In genomic region chr7:103902917-103903316, GRCh38 we compare ENCODE assay signal across 21 cellular contexts.
DNase-seq lines count a peak whose midpoint lies in the region; ATAC-seq, FAIRE-seq and TF ChIP-seq lines count a peak whose summit lies in the region.
"Had no signal": no experiment of that assay in that cellular context is flagged by ENCODE, and none has a peak within 500 bp of the region (broad histone marks: within the 10 kb centered on the region; RNA-seq: fewer than 3 reads in every experiment).

No MANE protein-coding gene starts in this region.

- no peak overlapping the region for H3K4me3 ChIP-seq in HepG2 (replicated peaks in 1 of 3; ENCODE audit: insufficient read depth in 1 of 3, low read depth in 2 of 3, low read length in 3 of 3)
- no peak overlapping the region for H3K4me3 ChIP-seq in right lobe of liver
- no peak overlapping the region for H3K4me3 ChIP-seq in astrocyte of the spinal cord (ENCODE audit: low read depth, low read length)
- no peak overlapping the region for H3K4me3 ChIP-seq in mucosa of descending colon
- H3K4me3 ChIP-seq: HAP-1 had no signal

- in situ Hi-C loops in HepG2 (cut with HindIII; ENCODE audit: extremely low pct_ligation_motif_present, low pct_unique_long_range_greater_than_20kb) (no loop called here), astrocyte of the spinal cord (cut with HindIII; ENCODE audit: low sequenced_read_pairs) (no loop called here)

- H3K27ac ChIP-seq in HepG2 (ENCODE audit: extremely low read length, insufficient read depth, low read length), result no peak overlapping the region
- H3K27ac ChIP-seq in right lobe of liver, result no peak overlapping the region
- H3K27ac ChIP-seq: HL-60, RWPE1 had no signal

- POLR2A ChIA-PET in HepG2 (lab: Yijun Ruan, JAX), result no interaction called here

- WGBS in HepG2 (ENCODE audit: low lambda C conversion rate), result 61% methylated on average over 3 of the region's 3 CpGs
- WGBS in right lobe of liver (ENCODE audit: insufficient coverage, low coverage, low lambda C conversion rate, missing lambda C conversion rate), result 14% methylated on average over 3 of the region's 3 CpGs

- no peak for TF ChIP-seq EP300 in HepG2 (IDR thresholded peaks at IDR 0.05; ENCODE audit: low read depth in 2 of 2, low read length in 2 of 2)
- TF ChIP-seq EP300 in HepG2 (CRISPR knock-in tag; IDR thresholded peaks at IDR 0.05; ENCODE audit: borderline replicate concordance), result no peak

- TF ChIP-seq POLR2A in HepG2 (IDR thresholded peaks at IDR 0.05; ENCODE audit: insufficient read depth in 1 of 2, low read depth in 2 of 2, low read length in 2 of 2) (no peak), right lobe of liver (IDR thresholded peaks at IDR 0.05) (no peak)

- FAIRE-seq in HepG2 (lab: Jason Lieb, UNC), result no peak
- FAIRE-seq: HTR-8/SVneo had no signal

- H3K4me1 ChIP-seq in HepG2 (ENCODE audit: insufficient read depth, low read length) (no peaks in the 10 kb centered on the region), right lobe of liver (no peaks in the 10 kb centered on the region), mucosa of descending colon (ENCODE audit: low read depth) (no peaks in the 10 kb centered on the region)

- ATAC-seq in HepG2 (no peak), right lobe of liver (no peak), mucosa of descending colon (no peak), sciatic nerve (no peak)

- CTCF ChIA-PET in HepG2 (lab: Yijun Ruan, JAX; ENCODE audit: low intra/inter-chr PET ratio, low total read pairs), result no interaction called here

- intact Hi-C loops in HepG2 (cut with micrococcal nuclease; ENCODE audit: unreplicated experiment) (no loop called here), right lobe of liver (cut with DNase I) (no loop called here), mucosa of descending colon (cut with DNase I, micrococcal nuclease) (no loop called here), sciatic nerve (cut with DNase I) (no loop called here)

- H4K20me1 ChIP-seq in HepG2 (ENCODE audit: insufficient read depth, low read length), result no peaks in the 10 kb centered on the region; the same call in 1 of the 2 replicates

- no TSS peak for BruUV-seq in HepG2 (replicated peaks; lab: Mats Ljungman, UMichigan)

- peaks cover 29% of the 10 kb centered on the region for H3K79me2 ChIP-seq in HepG2 (ENCODE audit: insufficient read depth, low read length)

- H3K9ac ChIP-seq in HepG2 (ENCODE audit: insufficient read depth, low read depth, low read length), result no peak overlapping the region

- H3K27me3 ChIP-seq in HepG2 (ENCODE audit: control insufficient read depth in 1 of 2, insufficient read depth in 2 of 2, low read length in 2 of 2), result no peaks in the 10 kb centered on the region
- H3K27me3 ChIP-seq in right lobe of liver, result no peaks in the 10 kb centered on the region

- no peak overlapping the region for H2AFZ ChIP-seq in HepG2 (ENCODE audit: low read length)

- TF ChIP-seq CTCF in HepG2 (CRISPR knock-in tag; IDR thresholded peaks at IDR 0.05), result no peak
- TF ChIP-seq CTCF in right lobe of liver (IDR thresholded peaks at IDR 0.05), result no peak
- TF ChIP-seq CTCF in astrocyte of the spinal cord (IDR thresholded peaks at IDR 0.05; ENCODE audit: low read depth, low read length), result no peak
- TF ChIP-seq CTCF in mucosa of descending colon (IDR thresholded peaks at IDR 0.05), result no peak

- DNase-seq in HepG2 (ENCODE audit: low spot score) (no peak), right lobe of liver (no peak), astrocyte of the spinal cord (ENCODE audit: low read depth, low spot score) (peak; percentile 53), kidney tubule cell (ENCODE audit: low spot score) (peak; percentile 23), mucosa of descending colon (no peak), sciatic nerve (ENCODE audit: low spot score) (no peak), NCI-H2171 (lab: John Stamatoyannopoulos, UW) (no peak)
- no peak for DNase-seq in activated CD4-positive, alpha-beta T cell treated with anti-CD3 and anti-CD28 coated beads for 1 hour
- DNase-seq: 8988T; Calu3; CD4-positive, alpha-beta memory T cell; DMS79; MV-4-11; NCI-H1417 treated with DMSO at 0.1 percent for 48 hours; NCI-H1930; NCI-H446; NK-92 treated with Interleukin-12 subunit alpha and Interleukin-12 subunit beta, amount 100 ng/mL, for 24 hours had no signal

- no peak for TF ChIP-seq RAD21 in HepG2 (CRISPR knock-in tag; IDR thresholded peaks at IDR 0.05)

- H3K9me3 ChIP-seq in HepG2 (ENCODE audit: low read length) (no peaks in the 10 kb centered on the region), right lobe of liver (no peaks in the 10 kb centered on the region), mucosa of descending colon (no peaks in the 10 kb centered on the region)
- H3K9me3 ChIP-seq: HAP-1 had no signal

- H3K36me3 ChIP-seq in HepG2 (replicated peaks in 1 of 2; ENCODE audit: control insufficient read depth in 1 of 2, insufficient read depth in 2 of 2, low read length in 2 of 2) (peaks cover 0 to 2% of the 10 kb centered on the region in 2 experiments; a peak in 2 of 5 replicates), right lobe of liver (no peaks in the 10 kb centered on the region), mucosa of descending colon (ENCODE audit: low read depth) (no peaks in the 10 kb centered on the region)
- H3K36me3 ChIP-seq: HAP-1 had no signal

- H3K4me2 ChIP-seq in HepG2 (ENCODE audit: low read depth, low read length), result no peak overlapping the region

TF ChIP-seq in HepG2, 621 proteins besides CTCF, POLR2A, EP300 and RAD21:
- TF ChIP-seq AGO2 (optimal IDR thresholded peaks at IDR 0.05; ENCODE audit: low read depth, low read length), result peak; percentile 7
- TF ChIP-seq STAG1 (CRISPR knock-in tag; IDR thresholded peaks at IDR 0.05), result no peak

Comparison
In these comparisons a context has a peak if more than half of its experiments do, and no peak if none do; other contexts are left out.
1. DNase-seq: peak in astrocyte of the spinal cord (single experiment) and kidney tubule cell (single experiment); none in HepG2 (single experiment), right lobe of liver (0 of 3), mucosa of descending colon (0 of 3), sciatic nerve (single experiment), NCI-H2171 (single experiment) and activated CD4-positive, alpha-beta T cell treated with anti-CD3 and anti-CD28 coated beads for 1 hour (single experiment).